ENCODE assay signal across 1 cellular context in genomic region chr10:120161116-120161515, GRCh38.
TF ChIP-seq lines count a peak whose summit lies in the region.

No MANE protein-coding gene starts in this region.

TF ChIP-seq in GM12878, 131 proteins besides CTCF, POLR2A, EP300 and RAD21 (continued from another document):
- TF ChIP-seq BCL3 (IDR thresholded peaks at IDR 0.05; ENCODE audit: borderline replicate concordance, insufficient read depth, low read depth, low read length, poor library complexity, severe bottlenecking) (no peak), ZNF274 (IDR thresholded peaks at IDR 0.05; ENCODE audit: insufficient read depth, insufficient read length) (no peak), CREB1 (IDR thresholded peaks at IDR 0.05; ENCODE audit: low read depth) (no peak), GATAD2B (conservative IDR thresholded peaks at IDR 0.05; ENCODE audit: low read depth) (0 out of 2 replicates have a peak, but pooled peaks have one; percentile 34), MXI1 (IDR thresholded peaks at IDR 0.05; ENCODE audit: low read depth, low read length) (peak; percentile 38; the same call in 1 of the 2 replicates), ZSCAN29 (IDR thresholded peaks at IDR 0.05) (no peak), IKZF1 (conservative IDR thresholded peaks at IDR 0.05) (peak; percentile 48; the same call in 1 of the 2 replicates), RELB (IDR thresholded peaks at IDR 0.05; ENCODE audit: low read depth) (peak; percentile 47; the same call in 1 of the 2 replicates), SMAD1 (IDR thresholded peaks at IDR 0.05; ENCODE audit: low read depth, partially characterized antibody) (peak; percentile 60), JUNB (IDR thresholded peaks at IDR 0.05) (no peak), DPF2 (IDR thresholded peaks at IDR 0.05) (no peak), SREBF1 (IDR thresholded peaks at IDR 0.05; ENCODE audit: low read length) (no peak), MEF2B (IDR thresholded peaks at IDR 0.05; ENCODE audit: partially characterized antibody, poor library complexity, severe bottlenecking) (peak; percentile 62), PML (IDR thresholded peaks at IDR 0.05; ENCODE audit: low read length) (no peak), KAT2A (conservative IDR thresholded peaks at IDR 0.05; ENCODE audit: control insufficient read depth, low read depth, low read length) (no peak), ATF7 (IDR thresholded peaks at IDR 0.05; ENCODE audit: low read depth) (peak; percentile 73), RFX5 (IDR thresholded peaks at IDR 0.05; ENCODE audit: low read depth, low read length) (no peak), CEBPZ (IDR thresholded peaks at IDR 0.05; ENCODE audit: low read depth, low read length) (no peak), MTA2 (IDR thresholded peaks at IDR 0.05; ENCODE audit: low read depth) (0 out of 2 replicates have a peak, but pooled peaks have one; percentile 42), IRF3 (IDR thresholded peaks at IDR 0.05) (no peak)
